ENCODE assay signal across 21 cellular contexts in the genomic region with DNA sequence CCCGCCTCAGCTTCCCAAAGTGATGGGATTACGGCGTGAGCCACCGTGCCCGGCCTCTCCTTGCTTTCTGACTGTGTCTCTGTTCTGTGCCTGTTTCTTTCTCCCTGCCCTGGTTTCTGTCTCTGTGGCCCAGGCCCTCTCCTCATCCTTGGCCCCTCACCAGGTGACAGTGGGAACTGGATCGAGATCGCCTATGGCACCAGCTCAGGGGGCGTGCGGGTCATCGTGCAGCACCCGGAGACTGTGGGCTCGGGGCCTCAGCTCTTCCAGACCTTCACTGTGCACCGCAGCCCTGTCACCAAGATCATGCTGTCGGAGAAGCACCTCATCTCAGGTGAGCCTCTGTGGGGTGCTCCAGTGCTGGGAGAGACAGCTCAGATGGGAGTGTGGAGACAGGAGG. TPM values are rescaled to one million over a fixed set of nuclear protein-coding genes. Genes with fewer than 3 reads are reported as not detected.
A peak's percentile ranks its signal among the peaks of the same experiment; 100 is the strongest.
DNase-seq lines count a peak whose midpoint lies in the region; ATAC-seq, FAIRE-seq and TF ChIP-seq lines count a peak whose summit lies in the region.
"Had no signal": no experiment of that assay in that cellular context is flagged by ENCODE, and none has a peak within 500 bp of the region (broad histone marks: within the 10 kb centered on the region; RNA-seq: fewer than 3 reads in every experiment).

No MANE protein-coding gene starts in this region.

- DNase-seq in activated CD8-positive, alpha-beta T cell treated with anti-CD3 and anti-CD28 coated beads for 36 hours = no peak
- DNase-seq in activated CD8-positive, alpha-beta T cell treated with anti-CD3 and anti-CD28 coated beads, Interleukin-2, amount 10 ng/mL, durations not matched to agents 7 days and 5 days = no peak
- no peak for DNase-seq in CD14-positive monocyte (ENCODE audit: low spot score)
- DNase-seq in RCC 7860 (ENCODE audit: low spot score) = no peak
- DNase-seq: C1 segment of cervical spinal cord, COR-L47, EL, KG1, NCI-H1436, NCI-H2029, NCI-H2171, NCI-H446 treated with DMSO at 0.1 percent for 48 hours, NCI-H774, PC-3 had no signal

- no peaks in the 10 kb centered on the region for H3K27me3 ChIP-seq in neutrophil
- H3K27me3 ChIP-seq in gastroesophageal sphincter = no peaks in the 10 kb centered on the region

- no peak for TF ChIP-seq CTCF in activated CD8-positive, alpha-beta T cell treated with anti-CD3 and anti-CD28 coated beads for 36 hours (IDR thresholded peaks at IDR 0.05)
- TF ChIP-seq CTCF in CD14-positive monocyte (IDR thresholded peaks at IDR 0.05) (no peak), neutrophil (IDR thresholded peaks at IDR 0.05) (no peak), gastroesophageal sphincter (IDR thresholded peaks at IDR 0.05) (no peak)

- H3K9me3 ChIP-seq in neutrophil (no peaks in the 10 kb centered on the region), gastroesophageal sphincter (no peaks in the 10 kb centered on the region)

- H3K4me1 ChIP-seq in neutrophil (ENCODE audit: control insufficient read depth in 1 of 2, insufficient read depth in 1 of 2, low read depth in 1 of 2, low read length in 1 of 2) (peaks cover 18 to 32% of the 10 kb centered on the region in 2 experiments), gastroesophageal sphincter (no peaks in the 10 kb centered on the region)

- no peak for ATAC-seq in activated CD8-positive, alpha-beta T cell treated with anti-CD3 and anti-CD28 coated beads for 36 hours
- no peak for ATAC-seq in activated CD8-positive, alpha-beta T cell treated with anti-CD3 and anti-CD28 coated beads, Interleukin-2, amount 10 ng/mL, durations not matched to agents 7 days and 5 days
- ATAC-seq in gastroesophageal sphincter (no peak), GM21529 (IDR thresholded peaks at IDR 0.05; ENCODE audit: unreplicated experiment) (no peak)
- ATAC-seq: HepG2, PC-3 had no signal

- 84% methylated on average over 5 of the region's 14 CpGs; no CpG with 5 or more reads in 1 of the 2 donors for WGBS in gastroesophageal sphincter (ENCODE audit: low coverage in 1 of 2), 2 donors

- no peak overlapping the region for H3K4me3 Mint-ChIP-seq in activated CD8-positive, alpha-beta T cell treated with anti-CD3 and anti-CD28 coated beads for 36 hours
- H3K4me3 Mint-ChIP-seq in activated CD8-positive, alpha-beta T cell treated with anti-CD3 and anti-CD28 coated beads, Interleukin-2, amount 10 ng/mL, durations not matched to agents 7 days and 5 days = no peak overlapping the region
- peak overlapping the region in 1 of 2 donors; percentile 46 for H3K4me3 Mint-ChIP-seq in CD14-positive monocyte
- no peak overlapping the region for H3K4me3 Mint-ChIP-seq in dendritic cell treated with granulocyte-macrophage colony-stimulating factor and Interleukin-4, amounts not matched to agents 40 ng/mL and 50 ng/mL, for 4 days

- no peak for FAIRE-seq in RCC 7860 (lab: Jason Lieb, UNC)
- FAIRE-seq: A204.1, H1, HepG2 had no signal

- TF ChIP-seq POLR2A in gastroesophageal sphincter (IDR thresholded peaks at IDR 0.05) = no peak

- H3K36me3 ChIP-seq in neutrophil (peaks cover 96% of the 10 kb centered on the region), gastroesophageal sphincter (peaks cover 0 to 79% of the 10 kb centered on the region in 2 donors)

- POLR2A ChIA-PET in activated CD8-positive, alpha-beta T cell treated with anti-CD3 and anti-CD28 coated beads for 36 hours (lab: Charles Lee) = interaction anchor here (1.4 kb wide), 1 partner anchor 11 kb away, joined by 5 read pairs; no protein-coding TSS in a partner anchor
- POLR2A ChIA-PET in activated CD8-positive, alpha-beta T cell treated with anti-CD3 and anti-CD28 coated beads, Interleukin-2, amount 10 ng/mL, durations not matched to agents 7 days and 5 days (lab: Charles Lee) = no interaction called here

- CTCF ChIA-PET in activated CD8-positive, alpha-beta T cell treated with anti-CD3 and anti-CD28 coated beads for 36 hours (lab: Charles Lee) = interaction anchor here (1.1 to 1.7 kb wide), 3 partner anchors 12 to 48 kb away, joined by 4 to 5 read pairs (median 5); no protein-coding TSS in a partner anchor
- CTCF ChIA-PET in activated CD8-positive, alpha-beta T cell treated with anti-CD3 and anti-CD28 coated beads, Interleukin-2, amount 10 ng/mL, durations not matched to agents 7 days and 5 days (lab: Charles Lee) = no interaction called here

- H3K36me3 Mint-ChIP-seq in activated CD8-positive, alpha-beta T cell treated with anti-CD3 and anti-CD28 coated beads for 36 hours (ENCODE audit: low read depth) = peaks cover 21% of the 10 kb centered on the region
- peaks cover 39% of the 10 kb centered on the region for H3K36me3 Mint-ChIP-seq in activated CD8-positive, alpha-beta T cell treated with anti-CD3 and anti-CD28 coated beads, Interleukin-2, amount 10 ng/mL, durations not matched to agents 7 days and 5 days (ENCODE audit: low read depth)
- H3K36me3 Mint-ChIP-seq in CD14-positive monocyte = peaks cover 82 to 92% of the 10 kb centered on the region in 2 donors
- H3K36me3 Mint-ChIP-seq in dendritic cell treated with granulocyte-macrophage colony-stimulating factor and Interleukin-4, amounts not matched to agents 40 ng/mL and 50 ng/mL, for 4 days (ENCODE audit: low read depth) = peaks cover 100% of the 10 kb centered on the region

- no peak overlapping the region for H3K4me3 ChIP-seq in neutrophil (ENCODE audit: low read depth in 1 of 2, low read length in 1 of 2)
- no peak overlapping the region for H3K4me3 ChIP-seq in gastroesophageal sphincter

- no peaks in the 10 kb centered on the region for H3K9me3 Mint-ChIP-seq in activated CD8-positive, alpha-beta T cell treated with anti-CD3 and anti-CD28 coated beads for 36 hours
- no peaks in the 10 kb centered on the region for H3K9me3 Mint-ChIP-seq in activated CD8-positive, alpha-beta T cell treated with anti-CD3 and anti-CD28 coated beads, Interleukin-2, amount 10 ng/mL, durations not matched to agents 7 days and 5 days (ENCODE audit: insufficient read depth)
- peaks cover 0 to 4% (median 0%) of the 10 kb centered on the region in 7 donors for H3K9me3 Mint-ChIP-seq in CD14-positive monocyte
- no peaks in the 10 kb centered on the region for H3K9me3 Mint-ChIP-seq in dendritic cell treated with granulocyte-macrophage colony-stimulating factor and Interleukin-4, amounts not matched to agents 40 ng/mL and 50 ng/mL, for 4 days

- no peaks in the 10 kb centered on the region for H3K27me3 Mint-ChIP-seq in activated CD8-positive, alpha-beta T cell treated with anti-CD3 and anti-CD28 coated beads for 36 hours
- no peaks in the 10 kb centered on the region for H3K27me3 Mint-ChIP-seq in activated CD8-positive, alpha-beta T cell treated with anti-CD3 and anti-CD28 coated beads, Interleukin-2, amount 10 ng/mL, durations not matched to agents 7 days and 5 days (ENCODE audit: low read depth)
- peaks cover 0 to 1% (median 0%) of the 10 kb centered on the region in 3 donors for H3K27me3 Mint-ChIP-seq in CD14-positive monocyte (ENCODE audit: low read depth in 3 of 3)
- no peaks in the 10 kb centered on the region for H3K27me3 Mint-ChIP-seq in dendritic cell treated with granulocyte-macrophage colony-stimulating factor and Interleukin-4, amounts not matched to agents 40 ng/mL and 50 ng/mL, for 4 days

- H3K4me1 Mint-ChIP-seq in activated CD8-positive, alpha-beta T cell treated with anti-CD3 and anti-CD28 coated beads for 36 hours (ENCODE audit: low read depth) = peaks cover 6% of the 10 kb centered on the region
- peaks cover 6% of the 10 kb centered on the region for H3K4me1 Mint-ChIP-seq in activated CD8-positive, alpha-beta T cell treated with anti-CD3 and anti-CD28 coated beads, Interleukin-2, amount 10 ng/mL, durations not matched to agents 7 days and 5 days (ENCODE audit: low read depth)
- H3K4me1 Mint-ChIP-seq in CD14-positive monocyte = peaks cover 44% of the 10 kb centered on the region
- H3K4me1 Mint-ChIP-seq in dendritic cell treated with granulocyte-macrophage colony-stimulating factor and Interleukin-4, amounts not matched to agents 40 ng/mL and 50 ng/mL, for 4 days (ENCODE audit: low read depth) = peaks cover 62% of the 10 kb centered on the region

- H3K27ac ChIP-seq in neutrophil = peak overlapping the region; percentile 90
- no peak overlapping the region for H3K27ac ChIP-seq in gastroesophageal sphincter

- intact Hi-C loops in activated CD8-positive, alpha-beta T cell treated with anti-CD3 and anti-CD28 coated beads for 36 hours (cut with micrococcal nuclease) = no loop called here
- intact Hi-C loops in CD14-positive monocyte (cut with micrococcal nuclease) = no loop called here
- intact Hi-C loops in dendritic cell treated with granulocyte-macrophage colony-stimulating factor and Interleukin-4, amounts not matched to agents 40 ng/mL and 50 ng/mL, for 4 days (cut with micrococcal nuclease) = no loop called here

- TF ChIP-seq EP300 in gastroesophageal sphincter (IDR thresholded peaks at IDR 0.05) = no peak

- peak overlapping the region; percentile 40 for H3K27ac Mint-ChIP-seq in activated CD8-positive, alpha-beta T cell treated with anti-CD3 and anti-CD28 coated beads for 36 hours
- no peak overlapping the region for H3K27ac Mint-ChIP-seq in activated CD8-positive, alpha-beta T cell treated with anti-CD3 and anti-CD28 coated beads, Interleukin-2, amount 10 ng/mL, durations not matched to agents 7 days and 5 days
- H3K27ac Mint-ChIP-seq in CD14-positive monocyte = peak overlapping the region; percentile 99
- peak overlapping the region; percentile 41 for H3K27ac Mint-ChIP-seq in dendritic cell treated with granulocyte-macrophage colony-stimulating factor and Interleukin-4, amounts not matched to agents 40 ng/mL and 50 ng/mL, for 4 days

RNA-seq across cellular contexts. Expression of a gene that starts 9.9 kb away (rescaled TPM):
- total RNA-seq in activated CD8-positive, alpha-beta T cell treated with anti-CD3 and anti-CD28 coated beads for 36 hours = 10 to 100 TPM; 82.8 to 89.3 TPM
- total RNA-seq in activated CD8-positive, alpha-beta T cell treated with anti-CD3 and anti-CD28 coated beads, Interleukin-2, amount 10 ng/mL, durations not matched to agents 7 days and 5 days = 100 to 1,000 TPM; 116 to 124 TPM
- 100 to 1,000 TPM; 234 to 284 TPM for polyA plus RNA-seq in CD14-positive monocyte
- total RNA-seq in gastroesophageal sphincter = 10 to 100 TPM; 30.3 to 50.1 (median 37.7) TPM

RNA-seq across cellular contexts. Expression of a gene that starts 14.6 kb away (rescaled TPM):
- 100 to 1,000 TPM; 117 to 121 TPM for total RNA-seq in activated CD8-positive, alpha-beta T cell treated with anti-CD3 and anti-CD28 coated beads for 36 hours
- 10 to 100 TPM; 54.3 to 54.7 TPM for total RNA-seq in activated CD8-positive, alpha-beta T cell treated with anti-CD3 and anti-CD28 coated beads, Interleukin-2, amount 10 ng/mL, durations not matched to agents 7 days and 5 days
- polyA plus RNA-seq in CD14-positive monocyte = 1 to 10 TPM; 3.8 to 8.0 TPM
- total RNA-seq in gastroesophageal sphincter = 100 to 1,000 TPM; 199 to 369 (median 320) TPM
